19 cellular contexts compared by ENCODE assay signal in the genomic region with DNA sequence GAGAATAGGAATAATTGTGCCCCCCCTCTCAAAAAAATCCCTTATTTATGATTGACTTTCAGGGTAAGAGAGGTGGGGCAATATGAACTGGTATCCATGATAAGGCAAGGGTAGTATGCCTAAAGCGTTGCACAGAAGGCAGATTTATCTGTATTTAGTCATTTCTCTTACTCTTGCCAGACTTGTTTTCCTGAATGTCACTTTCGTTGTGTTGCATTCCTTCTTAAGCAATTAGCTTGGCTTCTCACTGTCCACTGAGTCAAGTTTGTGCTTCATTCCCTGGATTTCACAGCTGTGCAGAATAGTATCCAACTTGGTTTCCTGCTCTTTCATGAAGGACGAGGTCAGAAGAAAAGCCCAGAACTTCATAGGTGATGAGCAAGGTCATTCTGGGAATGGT.
DNase-seq lines count a peak whose midpoint lies in the region; ATAC-seq, FAIRE-seq and TF ChIP-seq lines count a peak whose summit lies in the region.
"Had no signal": no experiment of that assay in that cellular context is flagged by ENCODE, and none has a peak within 500 bp of the region (broad histone marks: within the 10 kb centered on the region; RNA-seq: fewer than 3 reads in every experiment).

No MANE protein-coding gene starts in this region.

- H3K9ac ChIP-seq in GM23248 (no peak overlapping the region; the same call in 1 of the 2 replicates), astrocyte (ENCODE audit: low read length) (no peak overlapping the region), subcutaneous abdominal adipose tissue (ENCODE audit: low read length in 5 of 5) (no peak overlapping the region)

- H3K4me3 Mint-ChIP-seq in astrocyte (ENCODE audit: unreplicated experiment): no peak overlapping the region
- H3K4me3 Mint-ChIP-seq: naive B cell had no signal

- H3K79me2 ChIP-seq in GM23248 (ENCODE audit: insufficient read depth): no peaks in the 10 kb centered on the region
- H3K79me2 ChIP-seq in astrocyte (ENCODE audit: insufficient read depth, low read length): no peaks in the 10 kb centered on the region

- no peaks in the 10 kb centered on the region for H4K20me1 ChIP-seq in GM23248 (ENCODE audit: insufficient read depth)
- no peaks in the 10 kb centered on the region for H4K20me1 ChIP-seq in astrocyte (ENCODE audit: insufficient read depth, low read length)

- TF ChIP-seq CTCF in astrocyte (IDR thresholded peaks at IDR 0.05; ENCODE audit: insufficient read depth, low read depth, low read length) (no peak), left ventricle myocardium inferior (IDR thresholded peaks at IDR 0.05; ENCODE audit: borderline replicate concordance) (no peak)

- intact Hi-C loops in left ventricle myocardium inferior (cut with micrococcal nuclease): no loop called here

- H3K4me2 ChIP-seq in GM23248 (ENCODE audit: unreplicated experiment) (peak overlapping the region; percentile 86), astrocyte (ENCODE audit: low read length) (no peak overlapping the region)

- DNase-seq in GM23248: peak; percentile 51
- peak; percentile 23 for DNase-seq in astrocyte (ENCODE audit: low read depth)
- DNase-seq in left ventricle myocardium inferior: no peak
- DNase-seq in NCI-H2081 treated with DMSO at 0.1 percent for 48 hours (lab: John Stamatoyannopoulos, UW): no peak
- DNase-seq in activated CD4-positive, alpha-beta T cell treated with anti-CD3 and anti-CD28 coated beads, Interleukin-2, amount 50 U/mL, for 4 hours: no peak
- DNase-seq: activated CD4-positive, alpha-beta T cell treated with anti-CD3 and anti-CD28 coated beads, Interleukin-2, amount 50 U/mL, for 48 hours; BE2C; DMS 273 treated with DMSO at 0.1 percent for 48 hours; naive B cell; NCI-H1048; NCI-H2171 treated with DMSO at 0.1 percent for 48 hours; posterior cingulate gyrus; stimulated activated CD4-positive, alpha-beta T cell treated with anti-CD3 and anti-CD28 coated beads, Interleukin-1b, Interleukin-23, amount 100 ng/mL, for 48 hours; thyroid gland had no signal

- H3K27ac Mint-ChIP-seq in astrocyte (ENCODE audit: unreplicated experiment): no peak overlapping the region

- WGBS in GM23248 (ENCODE audit: low coverage in 1 of 2, low lambda C conversion rate in 2 of 2, missing lambda C conversion rate in 2 of 2), 2 experiments: 9 to 10% methylated on average over 3 of the region's 3 CpGs

- H2AFZ ChIP-seq in GM23248 (peak overlapping the region; percentile 82), astrocyte (ENCODE audit: low read depth, low read length) (peak overlapping the region; percentile 6)

- no peaks in the 10 kb centered on the region for H3K36me3 Mint-ChIP-seq in astrocyte (ENCODE audit: low read depth, unreplicated experiment)
- H3K36me3 Mint-ChIP-seq: naive B cell had no signal

- no peak for FAIRE-seq in astrocyte (lab: Jason Lieb, UNC)
- FAIRE-seq: TTC549 had no signal

- H3F3A ChIP-seq in GM23248 (ENCODE audit: insufficient read depth): no peaks in the 10 kb centered on the region

- H3K4me1 Mint-ChIP-seq in astrocyte (ENCODE audit: low read depth, unreplicated experiment): peaks cover 22% of the 10 kb centered on the region
- H3K4me1 Mint-ChIP-seq: naive B cell had no signal

- no peaks in the 10 kb centered on the region for H3K27me3 ChIP-seq in GM23248 (replicated peaks; ENCODE audit: insufficient read depth)
- H3K27me3 ChIP-seq in astrocyte (ENCODE audit: insufficient read depth, low read length): no peaks in the 10 kb centered on the region
- no peaks in the 10 kb centered on the region for H3K27me3 ChIP-seq in left ventricle myocardium inferior (ENCODE audit: low read depth)
- no peaks in the 10 kb centered on the region for H3K27me3 ChIP-seq in subcutaneous abdominal adipose tissue (ENCODE audit: control insufficient read depth in 5 of 5, insufficient read depth in 4 of 5, low read length in 5 of 5)
- H3K27me3 ChIP-seq: BE2C, thyroid gland had no signal

- H3K9me2 ChIP-seq in GM23248 (ENCODE audit: insufficient read depth): no peaks in the 10 kb centered on the region

- H3K4me1 ChIP-seq in GM23248 (ENCODE audit: insufficient read depth) (peaks cover 23% of the 10 kb centered on the region), astrocyte (ENCODE audit: insufficient read depth, low read length) (peaks cover 6% of the 10 kb centered on the region), left ventricle myocardium inferior (peaks cover 36% of the 10 kb centered on the region), subcutaneous abdominal adipose tissue (ENCODE audit: control insufficient read depth in 5 of 5, insufficient read depth in 5 of 5, low read length in 5 of 5) (peaks cover 0 to 38% (median 25%) of the 10 kb centered on the region in 5 donors)
- H3K4me1 ChIP-seq: BE2C had no signal

- H3K27ac ChIP-seq in GM23248 (peak overlapping the region; percentile 21; the same call in 1 of the 2 replicates), astrocyte (ENCODE audit: low read depth, low read length) (no peak overlapping the region), left ventricle myocardium inferior (replicated peaks) (peak overlapping the region; percentile 68), subcutaneous abdominal adipose tissue (ENCODE audit: low read depth, low read length) (no peak overlapping the region)
- H3K27ac ChIP-seq: SK-N-MC had no signal

- ATAC-seq in GM19467 (IDR thresholded peaks at IDR 0.05; ENCODE audit: unreplicated experiment): no peak
- no peak for ATAC-seq in HG02642 (IDR thresholded peaks at IDR 0.05; ENCODE audit: poor library complexity, unreplicated experiment)

- H3K9me3 Mint-ChIP-seq in astrocyte (ENCODE audit: unreplicated experiment): no peaks in the 10 kb centered on the region
- H3K9me3 Mint-ChIP-seq: naive B cell had no signal

- H3K36me3 ChIP-seq in GM23248 (ENCODE audit: low read depth) (no peaks in the 10 kb centered on the region), astrocyte (ENCODE audit: insufficient read depth, low read length) (no peaks in the 10 kb centered on the region), left ventricle myocardium inferior (no peaks in the 10 kb centered on the region), subcutaneous abdominal adipose tissue (ENCODE audit: control insufficient read depth in 5 of 5, insufficient read depth in 5 of 5, low read length in 5 of 5) (no peaks in the 10 kb centered on the region)
- H3K36me3 ChIP-seq: BE2C, thyroid gland had no signal

- H3K4me3 ChIP-seq in GM23248: peak overlapping the region; percentile 71
- H3K4me3 ChIP-seq in astrocyte (ENCODE audit: insufficient read depth, low read depth, low read length): no peak overlapping the region
- peak overlapping the region; percentile 48 for H3K4me3 ChIP-seq in left ventricle myocardium inferior
- peak overlapping the region in 4 of 5 donors; percentile 20 to 36 (median 25) for H3K4me3 ChIP-seq in subcutaneous abdominal adipose tissue (ENCODE audit: low read depth in 1 of 5, low read length in 5 of 5)
- H3K4me3 ChIP-seq: SK-N-MC had no signal

- no peaks in the 10 kb centered on the region for H3K27me3 Mint-ChIP-seq in astrocyte (ENCODE audit: low read depth, unreplicated experiment)
- H3K27me3 Mint-ChIP-seq: naive B cell had no signal

- no peaks in the 10 kb centered on the region for H3K9me3 ChIP-seq in GM23248 (ENCODE audit: low read depth)
- no peaks in the 10 kb centered on the region for H3K9me3 ChIP-seq in astrocyte (ENCODE audit: insufficient read depth, low read depth, low read length)
- no peaks in the 10 kb centered on the region for H3K9me3 ChIP-seq in left ventricle myocardium inferior (replicated peaks)
- H3K9me3 ChIP-seq in subcutaneous abdominal adipose tissue (ENCODE audit: control insufficient read depth in 5 of 5, low read length in 5 of 5): no peaks in the 10 kb centered on the region
- H3K9me3 ChIP-seq: BE2C, thyroid gland had no signal

- in situ Hi-C loops in GM23248 (cut with MboI): loop anchor here (10.0 kb wide), 3 partner anchors 279 to 681 kb away; a partner anchor contains a TSS

Comparison
In these comparisons a context has a peak if more than half of its experiments do, and no peak if none do; other contexts are left out.
1. DNase-seq: peak in GM23248 (single experiment) and astrocyte (single experiment); none in left ventricle myocardium inferior (single experiment), NCI-H2081 treated with DMSO at 0.1 percent for 48 hours (single experiment) and activated CD4-positive, alpha-beta T cell treated with anti-CD3 and anti-CD28 coated beads, Interleukin-2, amount 50 U/mL, for 4 hours (0 of 2).
2. H3K27ac ChIP-seq: peak in GM23248 (single experiment) and left ventricle myocardium inferior (single experiment); none in astrocyte (single experiment) and subcutaneous abdominal adipose tissue (single experiment).